In genomic region chr5:24110019-24110615, GRCh38 we compare ENCODE assay signal across 9 cellular contexts.
DNase-seq lines count a peak whose midpoint lies in the region; ATAC-seq and TF ChIP-seq lines count a peak whose summit lies in the region.
"Had no signal": no experiment of that assay in that cellular context is flagged by ENCODE, and none has a peak within 500 bp of the region (broad histone marks: within the 10 kb centered on the region; RNA-seq: fewer than 3 reads in every experiment).

No MANE protein-coding gene starts in this region.

- ATAC-seq in gastrocnemius medialis, result no peak
- ATAC-seq in activated naive CD4-positive, alpha-beta T cell treated with anti-CD3 and anti-CD28 coated beads, Interleukin-2, amount 50 U/mL, for 72 hours, result no peak
- ATAC-seq in HG03460 (IDR thresholded peaks at IDR 0.05; ENCODE audit: unreplicated experiment), result no peak
- ATAC-seq in GM18519 (IDR thresholded peaks at IDR 0.05; ENCODE audit: low FRiP score, unreplicated experiment), result no peak

- H3K4me3 ChIP-seq in adrenal gland (no peak overlapping the region), gastrocnemius medialis (no peak overlapping the region)

- 27 to 31% (median 30%) methylated on average over 3 of the region's 3 CpGs for WGBS in adrenal gland, 4 donors

- DNase-seq in ELR (ENCODE audit: low read depth) (peak; percentile 0), NCI-H1105 (lab: John Stamatoyannopoulos, UW) (peak; percentile 52), adrenal gland (no peak), midbrain (lab: John Stamatoyannopoulos, UW) (peak; percentile 25), gastrocnemius medialis (no peak)
- no peak for DNase-seq in activated naive CD4-positive, alpha-beta T cell treated with anti-CD3 and anti-CD28 coated beads, Interleukin-2, amount 50 U/mL, for 72 hours (ENCODE audit: low spot score in 2 of 2)

- intact Hi-C loops in adrenal gland (cut with DNase I) (no loop called here), gastrocnemius medialis (cut with DNase I; ENCODE audit: low total_unique reads) (no loop called here)

- H3K27ac ChIP-seq in adrenal gland (no peak overlapping the region), gastrocnemius medialis (no peak overlapping the region)

- H3K36me3 Mint-ChIP-seq in activated naive CD4-positive, alpha-beta T cell treated with anti-CD3 and anti-CD28 coated beads, Interleukin-2, amount 50 U/mL, for 72 hours, result no peaks in the 10 kb centered on the region
- H3K36me3 Mint-ChIP-seq: memory B cell had no signal

- H3K36me3 ChIP-seq in adrenal gland (replicated peaks in 1 of 2) (no peaks in the 10 kb centered on the region), gastrocnemius medialis (no peaks in the 10 kb centered on the region)

- peaks cover 0 to 11% of the 10 kb centered on the region in 2 donors for H3K9me3 Mint-ChIP-seq in activated naive CD4-positive, alpha-beta T cell treated with anti-CD3 and anti-CD28 coated beads, Interleukin-2, amount 50 U/mL, for 72 hours

- H3K9me3 ChIP-seq in adrenal gland (replicated peaks in 1 of 3) (no peaks in the 10 kb centered on the region), gastrocnemius medialis (no peaks in the 10 kb centered on the region)

- no peak for TF ChIP-seq POLR2A in adrenal gland (IDR thresholded peaks at IDR 0.05)
- no peak for TF ChIP-seq POLR2A in gastrocnemius medialis (IDR thresholded peaks at IDR 0.05)

- TF ChIP-seq CTCF in adrenal gland (IDR thresholded peaks at IDR 0.05) (peak in 5 of 6 experiments; percentile 32 to 52 (median 40)), gastrocnemius medialis (IDR thresholded peaks at IDR 0.05 in 4 of 5, conservative IDR thresholded peaks at IDR 0.05 in 1 of 5) (no peak)

- in situ Hi-C loops in gastrocnemius medialis (cut with MboI; ENCODE audit: low sequenced_read_pairs in 4 of 4), result no loop called here

- H3K27ac Mint-ChIP-seq in activated naive CD4-positive, alpha-beta T cell treated with anti-CD3 and anti-CD28 coated beads, Interleukin-2, amount 50 U/mL, for 72 hours, result no peak overlapping the region
- H3K27ac Mint-ChIP-seq: memory B cell had no signal

- no peaks in the 10 kb centered on the region for H3K27me3 ChIP-seq in adrenal gland
- H3K27me3 ChIP-seq in gastrocnemius medialis, result no peaks in the 10 kb centered on the region

- H3K4me1 ChIP-seq in adrenal gland (replicated peaks in 1 of 2) (no peaks in the 10 kb centered on the region), gastrocnemius medialis (no peaks in the 10 kb centered on the region)

Comparison
In these comparisons a context has a peak if more than half of its experiments do, and no peak if none do; other contexts are left out.
1. DNase-seq: peak in ELR (single experiment), NCI-H1105 (single experiment) and midbrain (single experiment); none in adrenal gland (0 of 7), gastrocnemius medialis (0 of 2) and activated naive CD4-positive, alpha-beta T cell treated with anti-CD3 and anti-CD28 coated beads, Interleukin-2, amount 50 U/mL, for 72 hours (0 of 2).
2. CTCF ChIP-seq: peak in adrenal gland (5 of 6); none in gastrocnemius medialis (0 of 5).